ENCODE assay signal across 21 cellular contexts in the genomic region with DNA sequence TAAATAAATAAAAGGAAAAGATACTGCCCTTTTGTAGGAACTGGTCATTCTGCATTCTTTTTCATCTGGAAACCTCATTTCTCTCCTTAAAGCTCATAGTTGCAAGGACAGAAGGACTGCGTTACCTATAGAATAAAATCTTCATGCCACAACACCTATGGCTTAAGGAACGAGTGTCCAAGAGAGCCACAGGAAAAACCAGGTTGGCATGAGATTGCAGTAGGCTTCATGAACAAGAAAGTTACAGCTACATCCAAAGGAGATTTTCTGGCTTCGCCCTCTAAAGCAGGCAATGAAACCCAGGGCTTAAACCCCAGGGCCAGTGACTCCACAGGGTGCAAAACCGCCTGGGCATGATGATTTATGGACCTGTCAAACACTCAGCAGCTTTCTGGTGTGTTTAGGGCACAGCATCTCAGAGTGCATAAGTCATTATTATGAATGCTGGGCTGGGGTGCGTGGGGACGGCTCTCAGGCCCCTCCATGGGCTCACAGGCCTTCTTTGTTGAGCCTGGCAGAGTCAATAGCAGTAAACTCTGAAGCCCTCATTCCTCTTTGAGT. TPM values are rescaled to one million over a fixed set of nuclear protein-coding genes. Genes with fewer than 3 reads are reported as not detected.
"Had no signal": no experiment of that assay in that cellular context is flagged by ENCODE, and none has a peak within 500 bp of the region (broad histone marks: within the 10 kb centered on the region; RNA-seq: fewer than 3 reads in every experiment).

No MANE protein-coding gene starts in this region.

- H3K9me3 ChIP-seq: gastroesophageal sphincter, heart left ventricle, left lung, right atrium auricular region, suprapubic skin had no signal

- H3K27me3 Mint-ChIP-seq: activated CD4-positive, alpha-beta memory T cell treated with anti-CD3 and anti-CD28 coated beads, Interleukin-2, amount 10 ng/mL, durations not matched to agents 7 days and 5 days; activated CD8-positive, alpha-beta memory T cell treated with anti-CD3 and anti-CD28 coated beads, Interleukin-2, amount 10 ng/mL, durations not matched to agents 7 days and 5 days; activated naive CD8-positive, alpha-beta T cell treated with anti-CD3 and anti-CD28 coated beads for 36 hours; stimulated activated naive CD8-positive, alpha-beta T cell treated with anti-CD3 and anti-CD28 coated beads, Interleukin-15, Interleukin-2, amounts not matched to agents 100 ng/mL and 50 ng/mL, for 24 hours; type B pancreatic cell had no signal

- H3K36me3 ChIP-seq: gastroesophageal sphincter, heart left ventricle, left lung, right atrium auricular region, suprapubic skin had no signal

- H3K36me3 Mint-ChIP-seq: activated CD8-positive, alpha-beta memory T cell treated with anti-CD3 and anti-CD28 coated beads, Interleukin-2, amount 10 ng/mL, durations not matched to agents 7 days and 5 days; activated naive CD8-positive, alpha-beta T cell treated with anti-CD3 and anti-CD28 coated beads for 36 hours; brain; type B pancreatic cell had no signal

- H3K4me3 Mint-ChIP-seq: activated CD4-positive, alpha-beta memory T cell treated with anti-CD3 and anti-CD28 coated beads, Interleukin-2, amount 10 ng/mL, durations not matched to agents 7 days and 5 days; activated CD8-positive, alpha-beta memory T cell treated with anti-CD3 and anti-CD28 coated beads, Interleukin-2, amount 10 ng/mL, durations not matched to agents 7 days and 5 days; activated naive CD8-positive, alpha-beta T cell treated with anti-CD3 and anti-CD28 coated beads for 36 hours; brain; stimulated activated naive CD8-positive, alpha-beta T cell treated with anti-CD3 and anti-CD28 coated beads, Interleukin-15, Interleukin-2, amounts not matched to agents 100 ng/mL and 50 ng/mL, for 24 hours; type B pancreatic cell had no signal

- H3K9me3 Mint-ChIP-seq: activated CD4-positive, alpha-beta memory T cell treated with anti-CD3 and anti-CD28 coated beads, Interleukin-2, amount 10 ng/mL, durations not matched to agents 7 days and 5 days; activated naive CD8-positive, alpha-beta T cell treated with anti-CD3 and anti-CD28 coated beads for 36 hours; stimulated activated naive CD8-positive, alpha-beta T cell treated with anti-CD3 and anti-CD28 coated beads, Interleukin-15, Interleukin-2, amounts not matched to agents 100 ng/mL and 50 ng/mL, for 24 hours; type B pancreatic cell had no signal

- ATAC-seq: activated CD8-positive, alpha-beta memory T cell treated with anti-CD3 and anti-CD28 coated beads, Interleukin-2, amount 10 ng/mL, durations not matched to agents 7 days and 5 days; esophagus mucosa; gastroesophageal sphincter; left lung had no signal

- H3K4me3 ChIP-seq: gastroesophageal sphincter, heart left ventricle, left lung, right atrium auricular region, suprapubic skin had no signal

- H3K27ac Mint-ChIP-seq: activated CD4-positive, alpha-beta memory T cell treated with anti-CD3 and anti-CD28 coated beads, Interleukin-2, amount 10 ng/mL, durations not matched to agents 7 days and 5 days; activated CD8-positive, alpha-beta memory T cell treated with anti-CD3 and anti-CD28 coated beads, Interleukin-2, amount 10 ng/mL, durations not matched to agents 7 days and 5 days; activated naive CD8-positive, alpha-beta T cell treated with anti-CD3 and anti-CD28 coated beads for 36 hours; progenitor cell of endocrine pancreas; stimulated activated naive CD8-positive, alpha-beta T cell treated with anti-CD3 and anti-CD28 coated beads, Interleukin-15, Interleukin-2, amounts not matched to agents 100 ng/mL and 50 ng/mL, for 24 hours; type B pancreatic cell had no signal

- H3K4me1 ChIP-seq: left lung had no signal

- H3K27ac ChIP-seq: gastroesophageal sphincter, left lung, right atrium auricular region had no signal

- H3K4me1 Mint-ChIP-seq: activated CD4-positive, alpha-beta memory T cell treated with anti-CD3 and anti-CD28 coated beads, Interleukin-2, amount 10 ng/mL, durations not matched to agents 7 days and 5 days; activated CD8-positive, alpha-beta memory T cell treated with anti-CD3 and anti-CD28 coated beads, Interleukin-2, amount 10 ng/mL, durations not matched to agents 7 days and 5 days; activated naive CD8-positive, alpha-beta T cell treated with anti-CD3 and anti-CD28 coated beads for 36 hours had no signal

- H3K27me3 ChIP-seq: gastroesophageal sphincter, heart left ventricle, left lung, right atrium auricular region, suprapubic skin had no signal

- DNase-seq: activated CD4-positive, alpha-beta memory T cell treated with anti-CD3 and anti-CD28 coated beads, Interleukin-2, amount 10 ng/mL, durations not matched to agents 7 days and 5 days; activated CD4-positive, alpha-beta T cell treated with anti-CD3 and anti-CD28 coated beads for 48 hours; activated CD4-positive, CD25-positive, alpha-beta regulatory T cell; activated CD8-positive, alpha-beta memory T cell treated with anti-CD3 and anti-CD28 coated beads, Interleukin-2, amount 10 ng/mL, durations not matched to agents 7 days and 5 days; activated naive CD4-positive, alpha-beta T cell; activated naive CD8-positive, alpha-beta T cell treated with anti-CD3 and anti-CD28 coated beads for 36 hours; amniotic stem cell; caudate nucleus; kidney; left lung; midbrain had no signal

RNA-seq across cellular contexts. Expression of a gene that starts 30.7 kb away (rescaled TPM):
- total RNA-seq: activated CD4-positive, alpha-beta memory T cell treated with anti-CD3 and anti-CD28 coated beads, Interleukin-2, amount 10 ng/mL, durations not matched to agents 7 days and 5 days; activated CD8-positive, alpha-beta memory T cell treated with anti-CD3 and anti-CD28 coated beads, Interleukin-2, amount 10 ng/mL, durations not matched to agents 7 days and 5 days; activated naive CD8-positive, alpha-beta T cell treated with anti-CD3 and anti-CD28 coated beads for 36 hours; T-helper 2 cell treated with Interferon-gamma antibody and Interleukin-4, amounts not matched to agents 100 ng/mL and 5 ng/mL, for 36 hours had no signal
